25 cellular contexts compared by ENCODE assay signal in the genomic region with DNA sequence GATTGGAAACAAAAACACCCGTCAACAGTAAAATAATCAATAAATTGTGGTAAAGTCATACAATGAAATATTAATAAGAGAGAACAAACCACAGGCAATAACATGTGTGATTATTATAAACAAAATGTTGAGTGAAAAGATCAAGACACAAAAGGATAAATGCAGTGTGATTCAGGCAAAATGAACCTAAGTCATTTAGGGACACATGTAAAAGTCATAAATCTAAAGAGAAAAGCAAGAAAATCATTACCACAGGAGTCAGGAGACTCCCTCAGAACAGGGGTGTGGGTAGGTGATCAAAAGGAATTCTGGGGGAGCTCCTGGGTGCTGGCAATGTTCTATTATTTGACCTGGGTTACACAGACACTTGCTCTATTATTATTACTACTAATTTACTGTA. TPM values are rescaled to one million over a fixed set of nuclear protein-coding genes. Genes with fewer than 3 reads are reported as not detected.
A peak's percentile ranks its signal among the peaks of the same experiment; 100 is the strongest.
DNase-seq lines count a peak whose midpoint lies in the region; ATAC-seq and TF ChIP-seq lines count a peak whose summit lies in the region.
"Had no signal": no experiment of that assay in that cellular context is flagged by ENCODE, and none has a peak within 500 bp of the region (broad histone marks: within the 10 kb centered on the region; RNA-seq: fewer than 3 reads in every experiment).

No MANE protein-coding gene starts in this region.

- H3K27ac Mint-ChIP-seq in osteocyte (ENCODE audit: unreplicated experiment) (peak overlapping the region; percentile 86), endothelial cell (ENCODE audit: unreplicated experiment) (no peak overlapping the region)
- H3K27ac Mint-ChIP-seq: activated CD8-positive, alpha-beta T cell treated with anti-CD3 and anti-CD28 coated beads, Interleukin-2, amount 10 ng/mL, durations not matched to agents 7 days and 5 days; activated naive CD8-positive, alpha-beta T cell treated with anti-CD3 and anti-CD28 coated beads for 36 hours; activated T-helper 2 cell treated with anti-CD3 and anti-CD28 coated beads, Interferon-gamma antibody, Interleukin-2, Interleukin-4, amounts not matched to agents 10 μg/mL and 5 μg/mL and 100 μg/mL, durations not matched to agents 14 hours and 24 hours and 36 hours; naive B cell had no signal

- H3K27me3 ChIP-seq in thyroid gland, result no peaks in the 10 kb centered on the region
- H3K27me3 ChIP-seq: ascending aorta had no signal

- DNase-seq in DMS 273 (lab: John Stamatoyannopoulos, UW; ENCODE audit: unreplicated experiment) (peak; percentile 20), DMS 273 treated with DMSO at 0.1 percent for 48 hours (lab: John Stamatoyannopoulos, UW) (no peak), coronary artery (ENCODE audit: low spot score) (no peak), osteocyte (ENCODE audit: extremely low spot score, unreplicated experiment) (no peak), thyroid gland (no peak), endothelial cell (ENCODE audit: low spot score) (no peak), HT-29 (ENCODE audit: low spot score) (no peak)
- DNase-seq: activated CD4-positive, alpha-beta T cell treated with anti-CD3 and anti-CD28 coated beads for 1 hour; activated CD8-positive, alpha-beta T cell treated with anti-CD3 and anti-CD28 coated beads, Interleukin-2, amount 10 ng/mL, durations not matched to agents 7 days and 5 days; activated naive CD8-positive, alpha-beta T cell treated with anti-CD3 and anti-CD28 coated beads for 36 hours; CD4-positive, CD25-positive, alpha-beta regulatory T cell; GM23248; Kasumi-1; naive B cell; NCI-H146; NCI-H2107; NCI-H446 treated with DMSO at 0.1 percent for 48 hours; NCI-H82; retina; stimulated activated CD4-positive, alpha-beta T cell treated with anti-CD3 and anti-CD28 coated beads, Interleukin-2, amount 100 ng/mL, for 48 hours had no signal

- intact Hi-C loops in thyroid gland (cut with DNase I), result no loop called here

- TF ChIP-seq CTCF in coronary artery (IDR thresholded peaks at IDR 0.05) (no peak), osteocyte (IDR thresholded peaks at IDR 0.05) (no peak), thyroid gland (IDR thresholded peaks at IDR 0.05) (no peak), endothelial cell (IDR thresholded peaks at IDR 0.05; ENCODE audit: unreplicated experiment) (no peak)

- no peak for TF ChIP-seq POLR2A in thyroid gland (IDR thresholded peaks at IDR 0.05)

- no peaks in the 10 kb centered on the region for H3K36me3 ChIP-seq in thyroid gland

- 93 to 99% methylated on average over 1 of the region's 1 CpG for WGBS in thyroid gland, 2 donors

- H3K4me1 ChIP-seq in thyroid gland, result peaks cover 10 to 11% of the 10 kb centered on the region in 2 donors
- H3K4me1 ChIP-seq: ascending aorta had no signal

- H3K27ac ChIP-seq in coronary artery (peak overlapping the region; percentile 28 to 64), thyroid gland (peak overlapping the region in 2 of 3 donors; percentile 34 to 35)
- H3K27ac ChIP-seq: 22Rv1, GM23248, HL-60 had no signal

- peaks cover 40% of the 10 kb centered on the region for H3K4me1 Mint-ChIP-seq in osteocyte (ENCODE audit: unreplicated experiment)
- H3K4me1 Mint-ChIP-seq in endothelial cell (ENCODE audit: unreplicated experiment), result peaks cover 6% of the 10 kb centered on the region
- H3K4me1 Mint-ChIP-seq: activated naive CD8-positive, alpha-beta T cell treated with anti-CD3 and anti-CD28 coated beads for 36 hours; naive B cell had no signal

- H3K27me3 Mint-ChIP-seq in osteocyte (ENCODE audit: unreplicated experiment), result no peaks in the 10 kb centered on the region
- peaks cover 1% of the 10 kb centered on the region for H3K27me3 Mint-ChIP-seq in endothelial cell (ENCODE audit: unreplicated experiment)
- H3K27me3 Mint-ChIP-seq: activated naive CD8-positive, alpha-beta T cell treated with anti-CD3 and anti-CD28 coated beads for 36 hours; CD4-positive, CD25-positive, alpha-beta regulatory T cell; naive B cell had no signal

- H3K9me3 Mint-ChIP-seq in osteocyte (ENCODE audit: unreplicated experiment), result no peaks in the 10 kb centered on the region
- H3K9me3 Mint-ChIP-seq in endothelial cell (ENCODE audit: unreplicated experiment), result no peaks in the 10 kb centered on the region
- H3K9me3 Mint-ChIP-seq: activated naive CD8-positive, alpha-beta T cell treated with anti-CD3 and anti-CD28 coated beads for 36 hours; activated T-helper 2 cell treated with anti-CD3 and anti-CD28 coated beads, Interferon-gamma antibody, Interleukin-2, Interleukin-4, amounts not matched to agents 10 μg/mL and 5 μg/mL and 100 μg/mL, durations not matched to agents 14 hours and 24 hours and 36 hours; CD4-positive, CD25-positive, alpha-beta regulatory T cell; naive B cell had no signal

- no peaks in the 10 kb centered on the region for H3K9me3 ChIP-seq in thyroid gland
- H3K9me3 ChIP-seq: ascending aorta had no signal

- H3K36me3 Mint-ChIP-seq in osteocyte (ENCODE audit: unreplicated experiment), result peaks cover 13% of the 10 kb centered on the region
- H3K36me3 Mint-ChIP-seq in endothelial cell (ENCODE audit: low read depth, unreplicated experiment), result no peaks in the 10 kb centered on the region

- no peak overlapping the region for H3K4me3 ChIP-seq in coronary artery
- no peak overlapping the region for H3K4me3 ChIP-seq in thyroid gland (replicated peaks in 1 of 3)
- H3K4me3 ChIP-seq: ascending aorta, GM23248 had no signal

- H3K4me3 Mint-ChIP-seq in osteocyte (ENCODE audit: unreplicated experiment), result peak overlapping the region; percentile 31
- no peak overlapping the region for H3K4me3 Mint-ChIP-seq in endothelial cell (ENCODE audit: unreplicated experiment)
- H3K4me3 Mint-ChIP-seq: activated CD8-positive, alpha-beta T cell treated with anti-CD3 and anti-CD28 coated beads, Interleukin-2, amount 10 ng/mL, durations not matched to agents 7 days and 5 days; activated naive CD8-positive, alpha-beta T cell treated with anti-CD3 and anti-CD28 coated beads for 36 hours; CD4-positive, CD25-positive, alpha-beta regulatory T cell; naive B cell had no signal

- no peak for ATAC-seq in GM21526 (IDR thresholded peaks at IDR 0.05; ENCODE audit: low FRiP score, unreplicated experiment)
- ATAC-seq: activated CD8-positive, alpha-beta T cell treated with anti-CD3 and anti-CD28 coated beads, Interleukin-2, amount 10 ng/mL, durations not matched to agents 7 days and 5 days had no signal

RNA-seq across cellular contexts. Expression of a gene that starts 47.9 kb away (rescaled TPM):
- total RNA-seq in osteocyte (25.2 and 26.0 TPM in 2 replicates), thyroid gland (10 to 100 TPM; 22.4 to 39.2 (median 25.3) TPM), endothelial cell (ENCODE audit: unreplicated experiment) (38.5 TPM)
- 25.9 and 28.7 TPM in 2 replicates for total RNA-seq in HT-29 (2014; rRNA removed; shearing (Covaris generic))

RNA-seq across cellular contexts. Expression of a gene that starts 57.3 kb away (rescaled TPM):
- total RNA-seq in osteocyte (34.1 and 41.7 TPM in 2 replicates), thyroid gland (10 to 100 TPM; 35.3 to 44.9 (median 36.6) TPM), endothelial cell (ENCODE audit: unreplicated experiment) (35.8 TPM)
- total RNA-seq in HT-29 (2014; rRNA removed; shearing (Covaris generic)), result 16.5 and 23.9 TPM in 2 replicates
